ENCODE assay signal across 8 cellular contexts in the genomic region with DNA sequence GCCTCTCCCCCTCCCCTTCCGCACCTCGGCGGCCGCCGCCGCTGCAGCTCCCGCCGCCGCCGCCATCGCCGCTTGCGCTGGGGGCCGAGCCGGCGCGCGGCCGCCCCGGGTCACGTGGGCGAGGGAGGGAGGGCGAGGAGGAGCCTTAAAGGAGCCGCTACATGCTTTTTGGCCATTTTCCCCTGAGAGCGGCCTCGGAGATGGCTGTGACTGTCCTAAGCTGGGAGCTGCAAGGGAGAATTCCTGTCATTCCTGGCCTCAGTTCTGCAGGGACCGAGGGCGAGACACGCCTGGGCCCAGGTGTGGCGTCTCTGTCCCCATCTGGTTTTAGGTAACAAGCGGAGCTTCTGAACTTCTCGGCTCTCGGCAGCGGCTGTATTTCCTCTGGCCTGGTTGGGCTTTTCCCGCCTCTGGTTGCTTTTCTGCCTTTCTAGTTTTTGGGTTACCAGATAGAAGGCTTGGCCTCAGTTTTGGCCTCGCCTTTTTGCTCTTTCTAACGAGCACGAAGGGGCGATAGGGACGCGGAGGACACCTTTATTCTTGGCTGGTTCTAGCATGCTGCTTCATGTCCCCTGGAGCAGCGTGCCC. TPM values are rescaled to one million over a fixed set of nuclear protein-coding genes. Genes with fewer than 3 reads are reported as not detected.
A peak's percentile ranks its signal among the peaks of the same experiment; 100 is the strongest.
DNase-seq lines count a peak whose midpoint lies in the region; ATAC-seq and TF ChIP-seq lines count a peak whose summit lies in the region.

Gene EHMT2 (minus strand): TSS at position 87 of the 588 bp plus-strand sequence. CDS start 21 bp downstream, at position 66.

- TF ChIP-seq CTCF in HFFc6 (IDR thresholded peaks at IDR 0.05) = no peak

- H3K27ac Mint-ChIP-seq in HFFc6 (peak within 1 kb of the TSS; percentile 65), T-helper 17 cell (peak within 1 kb of the TSS; percentile 95)

- H3K36me3 Mint-ChIP-seq in HFFc6 (ENCODE audit: low read depth) (no peaks in the 10 kb centered on the region), T-helper 17 cell (ENCODE audit: low read depth) (peaks cover 3% of the 10 kb centered on the region)

- H3K4me1 ChIP-seq in urinary bladder (ENCODE audit: insufficient read depth) = no peaks in the 10 kb centered on the region

- peak; percentile 84 for DNase-seq in EL
- peak; percentile 65 for DNase-seq in HFFc6
- DNase-seq in NCI-H1694 treated with DMSO at 0.1 percent for 48 hours (lab: John Stamatoyannopoulos, UW) = peak; percentile 65
- DNase-seq in T-helper 17 cell = peak; percentile 79 to 82 (median 80)
- peak; percentile 40 to 91 (median 80) for DNase-seq in amygdala (lab: John Stamatoyannopoulos, UW)
- peak; percentile 89 for DNase-seq in left ventricle myocardium superior
- no peak for DNase-seq in pulmonary artery endothelial cell (ENCODE audit: low read depth, low spot score)

- peak within 1 kb of the TSS; percentile 67 for H3K27ac ChIP-seq in urinary bladder (ENCODE audit: low read depth)

- H3K4me1 Mint-ChIP-seq in HFFc6 (ENCODE audit: low read depth) (peaks cover 43% of the 10 kb centered on the region), T-helper 17 cell (peaks cover 25% of the 10 kb centered on the region)

- intact Hi-C loops in left ventricle myocardium superior (cut with micrococcal nuclease) = no loop called here

- H3K9me3 ChIP-seq in T-helper 17 cell (ENCODE audit: control insufficient read depth, low read length, poor library complexity, severe bottlenecking) = no peaks in the 10 kb centered on the region

- ATAC-seq in T-helper 17 cell (peak; percentile 71), left ventricle myocardium superior (peak; percentile 66)

- H3K4me3 Mint-ChIP-seq in HFFc6 (peak within 1 kb of the TSS; percentile 92), T-helper 17 cell (peak within 1 kb of the TSS; percentile 94)

- H3K9me3 Mint-ChIP-seq in HFFc6 = no peaks in the 10 kb centered on the region

- H3K27me3 Mint-ChIP-seq in HFFc6 (ENCODE audit: insufficient read depth) = peaks cover 3% of the 10 kb centered on the region
- H3K27me3 Mint-ChIP-seq in T-helper 17 cell = no peaks in the 10 kb centered on the region

- H3K36me3 ChIP-seq in urinary bladder (ENCODE audit: insufficient read depth) = no peaks in the 10 kb centered on the region

- H3K4me3 ChIP-seq in urinary bladder (ENCODE audit: low read depth, low read length) = peak within 1 kb of the TSS; percentile 99

- under 1% methylated on average over 42 of the region's 42 CpGs for WGBS in urinary bladder

RNA-seq across cellular contexts. Expression of gene EHMT2, which starts in this region (rescaled TPM):
- 10 to 100 TPM; 43.4 to 47.4 (median 45.9) TPM for total RNA-seq in HFFc6 (2021; fragmentation: NEBNext Ultra II Directional; extraction: Animal tissue kit (Norgen Biotek cat#: 25700))
- total RNA-seq in T-helper 17 cell = 10 to 100 TPM; 40.4 to 46.2 TPM
- total RNA-seq in left ventricle myocardium superior = 17.1 TPM
- 46.4 and 61.8 TPM in 2 replicates for total RNA-seq in pulmonary artery endothelial cell
- total RNA-seq in urinary bladder = 33.1 TPM
- polyA plus RNA-seq in urinary bladder = 45.5 TPM
